Comparison of ENCODE assay signal across 8 cellular contexts in genomic region chr1:235632538-235633219, GRCh38. TPM values are rescaled to one million over a fixed set of nuclear protein-coding genes. Genes with fewer than 3 reads are reported as not detected.
A peak's percentile ranks its signal among the peaks of the same experiment; 100 is the strongest.
DNase-seq lines count a peak whose midpoint lies in the region; ATAC-seq and TF ChIP-seq lines count a peak whose summit lies in the region.

No MANE protein-coding gene starts in this region.

- H3K27ac Mint-ChIP-seq in activated naive CD8-positive, alpha-beta T cell treated with anti-CD3 and anti-CD28 coated beads for 36 hours, result peak overlapping the region; percentile 65

- H3K27me3 Mint-ChIP-seq in activated naive CD8-positive, alpha-beta T cell treated with anti-CD3 and anti-CD28 coated beads for 36 hours, result peaks cover 11% of the 10 kb centered on the region

- no peaks in the 10 kb centered on the region for H3K27me3 ChIP-seq in right atrium auricular region

- H3K27ac ChIP-seq in right atrium auricular region, result no peak overlapping the region

- H3K4me3 Mint-ChIP-seq in activated naive CD8-positive, alpha-beta T cell treated with anti-CD3 and anti-CD28 coated beads for 36 hours, result peak overlapping the region; percentile 59

- no peaks in the 10 kb centered on the region for H3K36me3 Mint-ChIP-seq in activated naive CD8-positive, alpha-beta T cell treated with anti-CD3 and anti-CD28 coated beads for 36 hours

- no peak for TF ChIP-seq CTCF in right atrium auricular region (IDR thresholded peaks at IDR 0.05)

- peak overlapping the region in 1 of 2 donors; percentile 28 for H3K4me3 ChIP-seq in right atrium auricular region

- peaks cover 10% of the 10 kb centered on the region for H3K4me1 Mint-ChIP-seq in activated naive CD8-positive, alpha-beta T cell treated with anti-CD3 and anti-CD28 coated beads for 36 hours

- no peaks in the 10 kb centered on the region for H3K9me3 ChIP-seq in right atrium auricular region

- peak; percentile 96 for ATAC-seq in GM19395 (IDR thresholded peaks at IDR 0.05; ENCODE audit: unreplicated experiment)
- peak; percentile 64 for ATAC-seq in HG03571 (IDR thresholded peaks at IDR 0.05; ENCODE audit: unreplicated experiment)

- DNase-seq in AML-193 (lab: John Stamatoyannopoulos, UW), result peak; percentile 55 to 56
- no peak for DNase-seq in activated naive CD8-positive, alpha-beta T cell treated with anti-CD3 and anti-CD28 coated beads for 36 hours
- peak; percentile 38 for DNase-seq in non-pigmented ciliary epithelial cell (ENCODE audit: low read depth)
- no peak for DNase-seq in hippocampal formation (lab: John Stamatoyannopoulos, UW)
- DNase-seq in activated effector memory CD4-positive, alpha-beta T cell treated with Interleukin-2 at 50 U/mL for 16 hours, result no peak
- no peak for DNase-seq in right atrium auricular region (ENCODE audit: low spot score)

- no peaks in the 10 kb centered on the region for H3K36me3 ChIP-seq in right atrium auricular region

- H3K9me3 Mint-ChIP-seq in activated naive CD8-positive, alpha-beta T cell treated with anti-CD3 and anti-CD28 coated beads for 36 hours, result no peaks in the 10 kb centered on the region

- H3K4me1 ChIP-seq in right atrium auricular region, result no peaks in the 10 kb centered on the region

RNA-seq across cellular contexts. Expression of gene GNG4, which starts 16.9 kb away (rescaled TPM):
- 1 to 10 TPM; 1.4 to 1.9 TPM for total RNA-seq in activated naive CD8-positive, alpha-beta T cell treated with anti-CD3 and anti-CD28 coated beads for 36 hours
- not detected for total RNA-seq in right atrium auricular region

Comparison
In these comparisons a context has a peak if more than half of its experiments do, and no peak if none do; other contexts are left out.
1. DNase-seq: peak in AML-193 (2 of 2) and non-pigmented ciliary epithelial cell (single experiment); none in activated naive CD8-positive, alpha-beta T cell treated with anti-CD3 and anti-CD28 coated beads for 36 hours (single experiment), hippocampal formation (0 of 2), activated effector memory CD4-positive, alpha-beta T cell treated with Interleukin-2 at 50 U/mL for 16 hours (single experiment) and right atrium auricular region (single experiment).